1 cellular context compared by ENCODE assay signal in the genomic region with DNA sequence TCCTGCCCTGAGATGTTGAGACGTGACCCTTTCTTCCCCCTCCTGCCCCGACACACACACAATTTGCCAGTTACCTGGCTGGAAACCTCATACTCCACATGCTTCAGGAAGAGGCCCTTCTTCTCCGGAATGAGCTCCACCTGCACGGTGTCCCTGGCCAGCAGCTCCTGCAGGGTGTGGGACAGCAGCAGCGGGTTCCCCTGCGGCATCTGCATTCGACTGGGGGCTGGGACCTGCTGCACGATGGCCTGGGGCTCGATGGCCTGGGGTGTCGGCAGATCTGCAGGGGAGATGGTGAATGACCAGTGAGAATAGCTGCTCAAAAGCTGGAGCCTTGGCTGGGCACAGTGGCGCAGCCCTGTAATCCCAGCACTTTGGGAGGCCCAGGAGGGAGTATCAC.
TF ChIP-seq lines count a peak whose summit lies in the region.

No MANE protein-coding gene starts in this region.

TF ChIP-seq in GM23338, 12 proteins besides CTCF, POLR2A, EP300 and RAD21 (continued from another document):
- TF ChIP-seq, protein P1, sequence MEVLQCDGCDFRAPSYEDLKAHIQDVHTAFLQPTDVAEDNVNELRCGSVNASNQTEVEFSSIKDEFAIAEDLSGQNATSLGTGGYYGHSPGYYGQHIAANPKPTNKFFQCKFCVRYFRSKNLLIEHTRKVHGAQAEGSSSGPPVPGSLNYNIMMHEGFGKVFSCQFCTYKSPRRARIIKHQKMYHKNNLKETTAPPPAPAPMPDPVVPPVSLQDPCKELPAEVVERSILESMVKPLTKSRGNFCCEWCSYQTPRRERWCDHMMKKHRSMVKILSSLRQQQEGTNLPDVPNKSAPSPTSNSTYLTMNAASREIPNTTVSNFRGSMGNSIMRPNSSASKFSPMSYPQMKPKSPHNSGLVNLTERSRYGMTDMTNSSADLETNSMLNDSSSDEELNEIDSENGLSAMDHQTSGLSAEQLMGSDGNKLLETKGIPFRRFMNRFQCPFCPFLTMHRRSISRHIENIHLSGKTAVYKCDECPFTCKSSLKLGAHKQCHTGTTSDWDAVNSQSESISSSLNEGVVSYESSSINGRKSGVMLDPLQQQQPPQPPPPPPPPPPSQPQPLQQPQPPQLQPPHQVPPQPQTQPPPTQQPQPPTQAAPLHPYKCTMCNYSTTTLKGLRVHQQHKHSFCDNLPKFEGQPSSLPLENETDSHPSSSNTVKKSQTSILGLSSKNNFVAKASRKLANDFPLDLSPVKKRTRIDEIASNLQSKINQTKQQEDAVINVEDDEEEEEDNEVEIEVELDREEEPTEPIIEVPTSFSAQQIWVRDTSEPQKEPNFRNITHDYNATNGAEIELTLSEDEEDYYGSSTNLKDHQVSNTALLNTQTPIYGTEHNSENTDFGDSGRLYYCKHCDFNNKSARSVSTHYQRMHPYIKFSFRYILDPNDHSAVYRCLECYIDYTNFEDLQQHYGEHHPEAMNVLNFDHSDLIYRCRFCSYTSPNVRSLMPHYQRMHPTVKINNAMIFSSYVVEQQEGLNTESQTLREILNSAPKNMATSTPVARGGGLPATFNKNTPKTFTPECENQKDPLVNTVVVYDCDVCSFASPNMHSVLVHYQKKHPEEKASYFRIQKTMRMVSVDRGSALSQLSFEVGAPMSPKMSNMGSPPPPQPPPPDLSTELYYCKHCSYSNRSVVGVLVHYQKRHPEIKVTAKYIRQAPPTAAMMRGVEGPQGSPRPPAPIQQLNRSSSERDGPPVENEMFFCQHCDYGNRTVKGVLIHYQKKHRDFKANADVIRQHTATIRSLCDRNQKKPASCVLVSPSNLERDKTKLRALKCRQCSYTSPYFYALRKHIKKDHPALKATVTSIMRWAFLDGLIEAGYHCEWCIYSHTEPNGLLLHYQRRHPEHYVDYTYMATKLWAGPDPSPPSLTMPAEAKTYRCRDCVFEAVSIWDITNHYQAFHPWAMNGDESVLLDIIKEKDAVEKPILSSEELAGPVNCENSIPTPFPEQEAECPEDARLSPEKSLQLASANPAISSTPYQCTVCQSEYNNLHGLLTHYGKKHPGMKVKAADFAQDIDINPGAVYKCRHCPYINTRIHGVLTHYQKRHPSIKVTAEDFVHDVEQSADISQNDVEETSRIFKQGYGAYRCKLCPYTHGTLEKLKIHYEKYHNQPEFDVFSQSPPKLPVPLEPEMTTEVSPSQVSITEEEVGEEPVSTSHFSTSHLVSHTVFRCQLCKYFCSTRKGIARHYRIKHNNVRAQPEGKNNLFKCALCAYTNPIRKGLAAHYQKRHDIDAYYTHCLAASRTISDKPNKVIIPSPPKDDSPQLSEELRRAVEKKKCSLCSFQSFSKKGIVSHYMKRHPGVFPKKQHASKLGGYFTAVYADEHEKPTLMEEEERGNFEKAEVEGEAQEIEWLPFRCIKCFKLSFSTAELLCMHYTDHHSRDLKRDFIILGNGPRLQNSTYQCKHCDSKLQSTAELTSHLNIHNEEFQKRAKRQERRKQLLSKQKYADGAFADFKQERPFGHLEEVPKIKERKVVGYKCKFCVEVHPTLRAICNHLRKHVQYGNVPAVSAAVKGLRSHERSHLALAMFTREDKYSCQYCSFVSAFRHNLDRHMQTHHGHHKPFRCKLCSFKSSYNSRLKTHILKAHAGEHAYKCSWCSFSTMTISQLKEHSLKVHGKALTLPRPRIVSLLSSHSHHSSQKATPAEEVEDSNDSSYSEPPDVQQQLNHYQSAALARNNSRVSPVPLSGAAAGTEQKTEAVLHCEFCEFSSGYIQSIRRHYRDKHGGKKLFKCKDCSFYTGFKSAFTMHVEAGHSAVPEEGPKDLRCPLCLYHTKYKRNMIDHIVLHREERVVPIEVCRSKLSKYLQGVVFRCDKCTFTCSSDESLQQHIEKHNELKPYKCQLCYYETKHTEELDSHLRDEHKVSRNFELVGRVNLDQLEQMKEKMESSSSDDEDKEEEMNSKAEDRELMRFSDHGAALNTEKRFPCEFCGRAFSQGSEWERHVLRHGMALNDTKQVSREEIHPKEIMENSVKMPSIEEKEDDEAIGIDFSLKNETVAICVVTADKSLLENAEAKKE (CRISPR knock-in tag; IDR thresholded peaks at IDR 0.05), result no peak
- no peak for TF ChIP-seq ZNF331 (CRISPR knock-in tag; IDR thresholded peaks at IDR 0.05; ENCODE audit: low read depth)
- no peak for TF ChIP-seq NANOG (IDR thresholded peaks at IDR 0.05; ENCODE audit: borderline replicate concordance)
- no peak for TF ChIP-seq CREB1 (CRISPR knock-in tag; IDR thresholded peaks at IDR 0.05; ENCODE audit: low read depth)
- TF ChIP-seq EZH2phosphoT487 (IDR thresholded peaks at IDR 0.05; ENCODE audit: unreplicated experiment), result no peak
- no peak for TF ChIP-seq ZNF114 (CRISPR knock-in tag; IDR thresholded peaks at IDR 0.05)
- TF ChIP-seq EZH2 (IDR thresholded peaks at IDR 0.05; ENCODE audit: low read depth, unreplicated experiment), result no peak
- TF ChIP-seq JUNB (IDR thresholded peaks at IDR 0.05; ENCODE audit: unreplicated experiment), result no peak
